ENCODE assay signal across 16 cellular contexts in genomic region chr3:27617552-27617951, GRCh38.
DNase-seq lines count a peak whose midpoint lies in the region; ATAC-seq, FAIRE-seq and TF ChIP-seq lines count a peak whose summit lies in the region.
"Had no signal": no experiment of that assay in that cellular context is flagged by ENCODE, and none has a peak within 500 bp of the region (broad histone marks: within the 10 kb centered on the region; RNA-seq: fewer than 3 reads in every experiment).

No MANE protein-coding gene starts in this region.

- no peak for TF ChIP-seq EP300 in A549 (IDR thresholded peaks at IDR 0.05)

- H2BK20ac ChIP-seq in H9 (ENCODE audit: low read depth, low read length, poor library complexity, severe bottlenecking): no peak overlapping the region

- H3K4ac ChIP-seq in H9 (ENCODE audit: low read depth, low read length): no peak overlapping the region

- H3K9ac ChIP-seq in H9 (ENCODE audit: extremely low read depth, insufficient read length, low read length): no peak overlapping the region

- no peak for FAIRE-seq in A549 (lab: Jason Lieb, UNC)
- FAIRE-seq: D721Med, G401.6, GM12891, H1 had no signal

- no peak overlapping the region for H4K91ac ChIP-seq in H9 (ENCODE audit: insufficient read length, low read depth, low read length)

- H3K4me2 ChIP-seq in A549 (no peak overlapping the region), H9 (ENCODE audit: insufficient read depth, insufficient read length, low read length) (no peak overlapping the region)

- no peak for TF ChIP-seq CTCF in A549 (IDR thresholded peaks at IDR 0.05)
- peak; percentile 25; the same call in 2 of the 3 replicates for TF ChIP-seq CTCF in H9 (conservative IDR thresholded peaks at IDR 0.05)
- no peak for TF ChIP-seq CTCF in coronary artery (IDR thresholded peaks at IDR 0.05)

- peaks cover 24 to 31% of the 10 kb centered on the region in 2 experiments for H3K9me3 Mint-ChIP-seq in H9
- peaks cover 8% of the 10 kb centered on the region for H3K9me3 Mint-ChIP-seq in stimulated activated memory B cell treated with anti-CD40 and anti-IgM and Interleukin-4, amounts not matched to agents 10 μg/mL and 1 μg/mL and 100 μg/mL, for 72 hours

- peak overlapping the region in 1 of 2 experiments; percentile 59; a peak in 3 of 6 replicates for H3K27ac ChIP-seq in A549
- H3K27ac ChIP-seq in H9 (ENCODE audit: insufficient read length, low read depth, low read length): no peak overlapping the region
- no peak overlapping the region for H3K27ac ChIP-seq in coronary artery

- no peak overlapping the region for H2BK5ac ChIP-seq in H9 (ENCODE audit: insufficient read length, low read length)

- DNase-seq in A549 (ENCODE audit: low read depth in 1 of 2, low spot score in 1 of 2) (no peak), H9 (no peak), coronary artery (ENCODE audit: low spot score) (peak; percentile 58)
- DNase-seq in effector CD8-positive, alpha-beta T cell (lab: John Stamatoyannopoulos, UW): no peak
- DNase-seq: ACHN; BE2C; C1 segment of cervical spinal cord; Caco-2; CD4-positive, CD25-positive, alpha-beta regulatory T cell had no signal

- ATAC-seq in A549 (peak; percentile 63 to 68; a peak in 3 of 6 replicates), GM19455 (IDR thresholded peaks at IDR 0.05; ENCODE audit: unreplicated experiment) (no peak)
- ATAC-seq in stimulated activated memory B cell treated with anti-CD40 and anti-IgM and Interleukin-4, amounts not matched to agents 10 μg/mL and 1 μg/mL and 100 μg/mL, for 72 hours: no peak

- H3K14ac ChIP-seq in H9 (ENCODE audit: insufficient read depth, low read length): no peak overlapping the region

- no peak overlapping the region for H3K4me3 Mint-ChIP-seq in H9
- no peak overlapping the region for H3K4me3 Mint-ChIP-seq in stimulated activated memory B cell treated with anti-CD40 and anti-IgM and Interleukin-4, amounts not matched to agents 10 μg/mL and 1 μg/mL and 100 μg/mL, for 72 hours
- H3K4me3 Mint-ChIP-seq: CD4-positive, CD25-positive, alpha-beta regulatory T cell had no signal

- H2BK12ac ChIP-seq in H9 (ENCODE audit: insufficient read length, low read depth, low read length): no peak overlapping the region

- H3K27me3 Mint-ChIP-seq in H9 (ENCODE audit: low read depth): no peaks in the 10 kb centered on the region; the same call in 1 of the 2 replicates
- H3K27me3 Mint-ChIP-seq in stimulated activated memory B cell treated with anti-CD40 and anti-IgM and Interleukin-4, amounts not matched to agents 10 μg/mL and 1 μg/mL and 100 μg/mL, for 72 hours: no peaks in the 10 kb centered on the region
- H3K27me3 Mint-ChIP-seq: CD4-positive, CD25-positive, alpha-beta regulatory T cell had no signal

- CTCF ChIA-PET in A549 (lab: Yijun Ruan, JAX): interaction anchor here (0.9 to 1.3 kb wide), 2 partner anchors 61 to 64 kb away, joined by 3 to 6 read pairs; no protein-coding TSS in a partner anchor

- no peaks in the 10 kb centered on the region for H3K79me1 ChIP-seq in H9 (ENCODE audit: insufficient read depth, low read depth, low read length, poor library complexity, severe bottlenecking)

- H3K23ac ChIP-seq in H9 (ENCODE audit: insufficient read length, low read depth, low read length): no peak overlapping the region

- no peak overlapping the region for H2AFZ ChIP-seq in H9 (ENCODE audit: low read length)

- H4K20me1 ChIP-seq in H9 (ENCODE audit: control insufficient read depth, insufficient read depth, insufficient read length): no peaks in the 10 kb centered on the region

- H3K18ac ChIP-seq in H9 (ENCODE audit: insufficient read length, low read depth, low read length): no peak overlapping the region

- H3K27me3 ChIP-seq in H9 (ENCODE audit: insufficient read depth, low read length): no peaks in the 10 kb centered on the region
- H3K27me3 ChIP-seq: BE2C had no signal

- peaks cover 9 to 25% (median 20%) of the 10 kb centered on the region in 3 experiments for H3K36me3 Mint-ChIP-seq in H9 (ENCODE audit: insufficient read depth in 1 of 3, low read depth in 3 of 3)
- H3K36me3 Mint-ChIP-seq in stimulated activated memory B cell treated with anti-CD40 and anti-IgM and Interleukin-4, amounts not matched to agents 10 μg/mL and 1 μg/mL and 100 μg/mL, for 72 hours: peaks cover 14% of the 10 kb centered on the region

- POLR2A ChIA-PET in A549 (lab: Yijun Ruan, JAX): no interaction called here

- no peak for TF ChIP-seq RAD21 in A549 (conservative IDR thresholded peaks at IDR 0.05 in 1 of 2, IDR thresholded peaks at IDR 0.05 in 1 of 2)

- no peak overlapping the region for H3T11ph ChIP-seq in H9 (ENCODE audit: low read length)

- H2AK5ac ChIP-seq in H9 (ENCODE audit: insufficient read length, low read length): no peak overlapping the region

- no peak overlapping the region for H4K5ac ChIP-seq in H9 (ENCODE audit: insufficient read length, low read depth, low read length)

- H3K23me2 ChIP-seq in H9 (ENCODE audit: insufficient read length, low read depth, low read length, poor library complexity, severe bottlenecking): no peaks in the 10 kb centered on the region

- H3K9me3 ChIP-seq in A549 (peaks cover 14% of the 10 kb centered on the region), H9 (ENCODE audit: control insufficient read depth, low read depth, low read length) (peaks cover 11% of the 10 kb centered on the region)
- H3K9me3 ChIP-seq: BE2C had no signal

- no peak overlapping the region for H2BK120ac ChIP-seq in H9 (ENCODE audit: low read depth, low read length, poor library complexity, severe bottlenecking)

- no peak overlapping the region for H3K4me3 ChIP-seq in A549
- H3K4me3 ChIP-seq in coronary artery: no peak overlapping the region
- H3K4me3 ChIP-seq: HAP-1 had no signal

- H3K4me1 Mint-ChIP-seq in H9: peaks cover 2% of the 10 kb centered on the region in 2 experiments; a peak in 1 of 4 replicates
- H3K4me1 Mint-ChIP-seq in stimulated activated memory B cell treated with anti-CD40 and anti-IgM and Interleukin-4, amounts not matched to agents 10 μg/mL and 1 μg/mL and 100 μg/mL, for 72 hours: peaks cover 12% of the 10 kb centered on the region
- H3K4me1 Mint-ChIP-seq: CD4-positive, CD25-positive, alpha-beta regulatory T cell had no signal

- WGBS in A549 (ENCODE audit: missing lambda C conversion rate): 91% methylated on average over 5 of the region's 5 CpGs
- WGBS in H9 (ENCODE audit: extremely low coverage, insufficient read length, low lambda C conversion rate): no CpG with 5 or more reads among the region's 5 CpGs

- H3K4me1 ChIP-seq in A549: peaks cover 17% of the 10 kb centered on the region
- H3K4me1 ChIP-seq in H9 (ENCODE audit: insufficient read depth, low read length): no peaks in the 10 kb centered on the region
- H3K4me1 ChIP-seq: BE2C, HAP-1 had no signal

- no peak overlapping the region for H2BK15ac ChIP-seq in H9 (ENCODE audit: low read depth, low read length)

- H3K56ac ChIP-seq in H9 (ENCODE audit: insufficient read length, low read depth, low read length): no peak overlapping the region

- no peaks in the 10 kb centered on the region for H3K79me2 ChIP-seq in H9 (ENCODE audit: insufficient read depth, low read length)

- no peak overlapping the region for H4K8ac ChIP-seq in H9 (replicated peaks; ENCODE audit: insufficient read length, low read depth, low read length)

- TF ChIP-seq POLR2A in A549 (IDR thresholded peaks at IDR 0.05; ENCODE audit: low read length): no peak

- H3K27ac Mint-ChIP-seq in H9: no peak overlapping the region; a peak in 1 of 7 replicates
- H3K27ac Mint-ChIP-seq in stimulated activated memory B cell treated with anti-CD40 and anti-IgM and Interleukin-4, amounts not matched to agents 10 μg/mL and 1 μg/mL and 100 μg/mL, for 72 hours: peak overlapping the region; percentile 49

TF ChIP-seq in A549, 52 proteins besides CTCF, POLR2A, EP300 and RAD21:
- TF ChIP-seq CEBPB (IDR thresholded peaks at IDR 0.05) (no peak), ELK1 (IDR thresholded peaks at IDR 0.05; ENCODE audit: low read depth, low read length) (no peak), FOXS1 (CRISPR knock-in tag; IDR thresholded peaks at IDR 0.05) (no peak), FOSL2 (IDR thresholded peaks at IDR 0.05) (no peak), FOSL2 (CRISPR knock-in tag; IDR thresholded peaks at IDR 0.05) (no peak)

Comparison
In these comparisons a context has a peak if more than half of its experiments do, and no peak if none do; other contexts are left out.
1. ATAC-seq: peak in A549 (2 of 2); none in stimulated activated memory B cell treated with anti-CD40 and anti-IgM and Interleukin-4, amounts not matched to agents 10 μg/mL and 1 μg/mL and 100 μg/mL, for 72 hours (single experiment) and GM19455 (single experiment).